Comparison of ENCODE assay signal across 12 cellular contexts in genomic region chr7:125924037-125924436, GRCh38.
DNase-seq lines count a peak whose midpoint lies in the region; ATAC-seq and TF ChIP-seq lines count a peak whose summit lies in the region.
"Had no signal": no experiment of that assay in that cellular context is flagged by ENCODE, and none has a peak within 500 bp of the region (broad histone marks: within the 10 kb centered on the region; RNA-seq: fewer than 3 reads in every experiment).

No MANE protein-coding gene starts in this region.

- H3K4ac ChIP-seq in H9 (ENCODE audit: low read depth, low read length), result no peak overlapping the region

- intact Hi-C loops in testis (cut with DNase I; ENCODE audit: low total_unique reads), result no loop called here

- TF ChIP-seq POLR2A in testis (IDR thresholded peaks at IDR 0.05), result no peak

- no peak overlapping the region for H3T11ph ChIP-seq in H9 (ENCODE audit: low read length)

- WGBS in H9 (ENCODE audit: extremely low coverage, insufficient read length, low lambda C conversion rate), result no CpG with 5 or more reads among the region's 2 CpGs
- 57 to 60% methylated on average over 1 to 2 of the region's 2 CpGs for WGBS in endodermal cell (ENCODE audit: insufficient coverage in 1 of 2, insufficient read length in 1 of 2), 2 experiments
- WGBS in smooth muscle cell (ENCODE audit: low lambda C conversion rate), result 35% methylated on average over 2 of the region's 2 CpGs
- 73 to 76% methylated on average over 2 of the region's 2 CpGs for WGBS in testis, 2 donors

- H2AFZ ChIP-seq in H9 (ENCODE audit: low read length) (no peak overlapping the region), smooth muscle cell (ENCODE audit: low read depth) (peak overlapping the region; percentile 4)

- peak overlapping the region; percentile 54 to 86 for H3K4me3 Mint-ChIP-seq in H9
- H3K4me3 Mint-ChIP-seq in endodermal cell, result no peak overlapping the region
- H3K4me3 Mint-ChIP-seq: B cell; CD4-positive, alpha-beta T cell had no signal

- H3K36me3 ChIP-seq in endodermal cell (ENCODE audit: control insufficient read depth, insufficient read depth, low read length) (no peaks in the 10 kb centered on the region), iPS-18a (ENCODE audit: control insufficient read depth, low read depth, low read length) (peaks cover 14% of the 10 kb centered on the region), smooth muscle cell (ENCODE audit: low read depth) (no peaks in the 10 kb centered on the region), testis (ENCODE audit: low read depth, missing control alignments) (no peaks in the 10 kb centered on the region)

- H3K9me3 ChIP-seq in H9 (ENCODE audit: control insufficient read depth, low read depth, low read length), result peaks cover under 1% of the 10 kb centered on the region
- H3K9me3 ChIP-seq in endodermal cell (ENCODE audit: control insufficient read depth, low read length), result peaks cover 2% of the 10 kb centered on the region
- H3K9me3 ChIP-seq in iPS-18a (ENCODE audit: control insufficient read depth, low read depth, low read length), result no peaks in the 10 kb centered on the region
- H3K9me3 ChIP-seq in smooth muscle cell (replicated peaks; ENCODE audit: low read depth), result no peaks in the 10 kb centered on the region
- H3K9me3 ChIP-seq in testis, result no peaks in the 10 kb centered on the region

- no peak overlapping the region for H2BK15ac ChIP-seq in H9 (ENCODE audit: low read depth, low read length)

- no peak overlapping the region for H3K14ac ChIP-seq in H9 (ENCODE audit: insufficient read depth, low read length)

- H4K91ac ChIP-seq in H9 (ENCODE audit: insufficient read length, low read depth, low read length), result no peak overlapping the region

- H3K4me1 Mint-ChIP-seq in H9 (peaks cover 47 to 51% of the 10 kb centered on the region in 2 experiments), endodermal cell (peaks cover 41% of the 10 kb centered on the region)
- H3K4me1 Mint-ChIP-seq: B cell had no signal

- no peak overlapping the region for H2BK20ac ChIP-seq in H9 (ENCODE audit: low read depth, low read length, poor library complexity, severe bottlenecking)

- H3K79me1 ChIP-seq in H9 (ENCODE audit: insufficient read depth, low read depth, low read length, poor library complexity, severe bottlenecking), result no peaks in the 10 kb centered on the region

- H3K9me3 Mint-ChIP-seq in H9 (peaks cover 3 to 9% of the 10 kb centered on the region in 2 experiments), endodermal cell (peaks cover 1% of the 10 kb centered on the region)

- H3K27ac ChIP-seq in H9 (ENCODE audit: insufficient read length, low read depth, low read length), result peak overlapping the region; percentile 76
- no peak overlapping the region for H3K27ac ChIP-seq in endodermal cell (ENCODE audit: low read depth, low read length)
- peak overlapping the region; percentile 65 for H3K27ac ChIP-seq in iPS-18a (ENCODE audit: low read length)
- no peak overlapping the region for H3K27ac ChIP-seq in smooth muscle cell (ENCODE audit: low read depth)
- no peak overlapping the region for H3K27ac ChIP-seq in testis

- peak overlapping the region; percentile 94 for H3K9ac ChIP-seq in H9 (ENCODE audit: extremely low read depth, insufficient read length, low read length)
- peak overlapping the region; percentile 41 for H3K9ac ChIP-seq in endodermal cell (ENCODE audit: extremely low read depth, low read length, poor library complexity, severe bottlenecking)
- peak overlapping the region; percentile 61 for H3K9ac ChIP-seq in iPS-18a (ENCODE audit: low read length)
- H3K9ac ChIP-seq in smooth muscle cell (ENCODE audit: low read depth), result no peak overlapping the region

- no peak overlapping the region for H3K56ac ChIP-seq in H9 (ENCODE audit: insufficient read length, low read depth, low read length)

- no peak overlapping the region for H3K18ac ChIP-seq in H9 (ENCODE audit: insufficient read length, low read depth, low read length)

- H4K8ac ChIP-seq in H9 (replicated peaks; ENCODE audit: insufficient read length, low read depth, low read length), result no peak overlapping the region

- H2AK5ac ChIP-seq in H9 (ENCODE audit: insufficient read length, low read length), result no peak overlapping the region

- H3K4me3 ChIP-seq in endodermal cell (ENCODE audit: low read length) (peak overlapping the region; percentile 82), iPS-18a (ENCODE audit: low read length) (peak overlapping the region; percentile 72), smooth muscle cell (no peak overlapping the region), testis (no peak overlapping the region)

- H3K4me1 ChIP-seq in H9 (ENCODE audit: insufficient read depth, low read length) (no peaks in the 10 kb centered on the region), endodermal cell (ENCODE audit: control insufficient read depth, insufficient read depth, low read length) (peaks cover 12% of the 10 kb centered on the region), iPS-18a (ENCODE audit: control insufficient read depth, low read depth, low read length) (peaks cover 26% of the 10 kb centered on the region), smooth muscle cell (ENCODE audit: low read depth) (peaks cover 29% of the 10 kb centered on the region), testis (no peaks in the 10 kb centered on the region)

- peaks cover 6% of the 10 kb centered on the region for H3K23me2 ChIP-seq in H9 (ENCODE audit: insufficient read length, low read depth, low read length, poor library complexity, severe bottlenecking)

- no peaks in the 10 kb centered on the region for H3F3A ChIP-seq in smooth muscle cell (ENCODE audit: low read depth)

- H4K20me1 ChIP-seq in H9 (ENCODE audit: control insufficient read depth, insufficient read depth, insufficient read length) (no peaks in the 10 kb centered on the region), smooth muscle cell (ENCODE audit: low read depth) (no peaks in the 10 kb centered on the region)

- no peaks in the 10 kb centered on the region for H3K27me3 Mint-ChIP-seq in H9 (ENCODE audit: low read depth)
- H3K27me3 Mint-ChIP-seq in endodermal cell (ENCODE audit: insufficient read depth), result no peaks in the 10 kb centered on the region
- H3K27me3 Mint-ChIP-seq: B cell; CD4-positive, alpha-beta T cell had no signal

- DNase-seq in H9, result no peak
- peak; percentile 61 for DNase-seq in endodermal cell
- DNase-seq in smooth muscle cell (lab: John Stamatoyannopoulos, UW; ENCODE audit: unreplicated experiment), result no peak
- no peak for DNase-seq in stimulated activated CD4-positive, alpha-beta T cell treated with anti-CD3 and anti-CD28 coated beads, Interleukin-15, amount 100 ng/mL, for 24 hours
- DNase-seq in testis, result no peak
- DNase-seq: C1 segment of cervical spinal cord; CD4-positive, alpha-beta T cell; DMS79 had no signal

- no peak overlapping the region for H3K23ac ChIP-seq in H9 (ENCODE audit: insufficient read length, low read depth, low read length)

- H3K27ac Mint-ChIP-seq in H9 (peak overlapping the region; percentile 81 to 96 (median 93)), endodermal cell (peak overlapping the region; percentile 50)
- H3K27ac Mint-ChIP-seq: B cell; CD4-positive, alpha-beta T cell had no signal

- peaks cover 8 to 34% (median 12%) of the 10 kb centered on the region in 3 experiments for H3K36me3 Mint-ChIP-seq in H9 (ENCODE audit: insufficient read depth in 1 of 3, low read depth in 3 of 3)
- H3K36me3 Mint-ChIP-seq in endodermal cell (ENCODE audit: low read depth), result peaks cover 6% of the 10 kb centered on the region

- peaks cover 22% of the 10 kb centered on the region for H3K79me2 ChIP-seq in H9 (ENCODE audit: insufficient read depth, low read length)
- no peaks in the 10 kb centered on the region for H3K79me2 ChIP-seq in smooth muscle cell (ENCODE audit: low read depth)

- no peak overlapping the region for H2BK120ac ChIP-seq in H9 (ENCODE audit: low read depth, low read length, poor library complexity, severe bottlenecking)

- H3K27me3 ChIP-seq in H9 (ENCODE audit: insufficient read depth, low read length), result no peaks in the 10 kb centered on the region
- H3K27me3 ChIP-seq in endodermal cell (ENCODE audit: control insufficient read depth, insufficient read depth, low read length, poor library complexity, severe bottlenecking), result no peaks in the 10 kb centered on the region
- H3K27me3 ChIP-seq in iPS-18a (ENCODE audit: control insufficient read depth, insufficient read depth, low read length), result no peaks in the 10 kb centered on the region
- H3K27me3 ChIP-seq in smooth muscle cell (ENCODE audit: low read depth), result no peaks in the 10 kb centered on the region
- H3K27me3 ChIP-seq in testis, result no peaks in the 10 kb centered on the region

- H3K4me2 ChIP-seq in H9 (ENCODE audit: insufficient read depth, insufficient read length, low read length) (peak overlapping the region; percentile 74), smooth muscle cell (no peak overlapping the region)

- H2BK5ac ChIP-seq in H9 (ENCODE audit: insufficient read length, low read length), result peak overlapping the region; percentile 44

- no peak for ATAC-seq in GM21528 (IDR thresholded peaks at IDR 0.05; ENCODE audit: low FRiP score, unreplicated experiment)
- ATAC-seq: HepG2 had no signal

- H4K5ac ChIP-seq in H9 (ENCODE audit: insufficient read length, low read depth, low read length), result no peak overlapping the region

- no peak overlapping the region for H2BK12ac ChIP-seq in H9 (ENCODE audit: insufficient read length, low read depth, low read length)

- TF ChIP-seq CTCF in H9 (conservative IDR thresholded peaks at IDR 0.05) (no peak), endodermal cell (conservative IDR thresholded peaks at IDR 0.05) (no peak), smooth muscle cell (IDR thresholded peaks at IDR 0.05; ENCODE audit: borderline replicate concordance, insufficient read depth, poor library complexity, severe bottlenecking) (no peak), testis (IDR thresholded peaks at IDR 0.05) (no peak)

Comparison
In these comparisons a context has a peak if more than half of its experiments do, and no peak if none do; other contexts are left out.
1. H3K27ac ChIP-seq: peak in H9 (single experiment) and iPS-18a (single experiment); none in endodermal cell (single experiment), smooth muscle cell (single experiment) and testis (0 of 2).
2. H3K4me3 ChIP-seq: peak in endodermal cell (single experiment) and iPS-18a (single experiment); none in smooth muscle cell (single experiment) and testis (0 of 2).